In the genomic region with DNA sequence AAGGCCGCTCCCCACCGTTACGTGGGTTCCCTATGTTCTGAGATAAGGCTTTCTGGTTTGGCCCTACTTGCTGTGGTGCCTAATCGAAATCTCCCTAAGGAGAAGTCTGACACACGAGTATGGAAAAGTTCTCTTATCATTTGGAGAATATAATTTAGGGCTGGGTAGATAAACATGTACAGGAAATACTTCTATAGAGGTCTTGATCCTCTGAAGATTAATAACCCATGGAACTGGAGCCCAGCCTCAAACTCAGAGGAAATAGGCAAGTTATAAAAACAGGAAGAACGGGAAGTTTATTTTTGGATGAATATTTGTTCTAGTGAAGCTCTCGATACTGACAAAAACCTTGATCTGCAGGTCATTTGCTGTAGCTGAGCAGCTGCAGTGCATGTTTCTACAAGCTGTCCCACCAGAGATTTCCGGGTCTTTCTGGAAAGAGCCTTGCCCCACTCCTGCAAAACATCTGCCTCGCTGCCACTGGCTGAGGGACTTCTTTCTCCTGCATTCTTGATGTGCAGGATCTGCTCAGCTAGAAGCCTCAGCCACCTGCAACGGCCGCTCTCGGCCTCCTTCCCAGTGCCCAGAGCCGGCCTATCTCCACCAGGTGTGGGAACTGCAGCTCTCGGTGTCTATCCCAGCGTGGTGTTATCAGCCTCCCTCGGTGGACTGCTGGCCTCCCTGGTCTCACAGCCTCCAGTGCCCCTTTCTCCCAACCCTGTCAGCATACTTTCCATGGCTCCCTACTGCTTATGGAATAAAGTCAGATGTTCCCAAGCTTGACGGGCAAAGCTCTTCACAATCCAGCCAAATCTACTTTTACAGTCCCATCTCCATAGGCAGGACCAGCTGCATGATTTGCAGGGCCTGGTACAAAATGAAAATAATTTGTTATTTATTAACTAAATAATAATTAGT, we compare ENCODE assay signal across 1 cellular context.
TF ChIP-seq lines count a peak whose summit lies in the region.

No MANE protein-coding gene starts in this region.

TF ChIP-seq in HCT116, 20 proteins besides CTCF, POLR2A, EP300 and RAD21 (continued from another document):
- TF ChIP-seq, protein P1, sequence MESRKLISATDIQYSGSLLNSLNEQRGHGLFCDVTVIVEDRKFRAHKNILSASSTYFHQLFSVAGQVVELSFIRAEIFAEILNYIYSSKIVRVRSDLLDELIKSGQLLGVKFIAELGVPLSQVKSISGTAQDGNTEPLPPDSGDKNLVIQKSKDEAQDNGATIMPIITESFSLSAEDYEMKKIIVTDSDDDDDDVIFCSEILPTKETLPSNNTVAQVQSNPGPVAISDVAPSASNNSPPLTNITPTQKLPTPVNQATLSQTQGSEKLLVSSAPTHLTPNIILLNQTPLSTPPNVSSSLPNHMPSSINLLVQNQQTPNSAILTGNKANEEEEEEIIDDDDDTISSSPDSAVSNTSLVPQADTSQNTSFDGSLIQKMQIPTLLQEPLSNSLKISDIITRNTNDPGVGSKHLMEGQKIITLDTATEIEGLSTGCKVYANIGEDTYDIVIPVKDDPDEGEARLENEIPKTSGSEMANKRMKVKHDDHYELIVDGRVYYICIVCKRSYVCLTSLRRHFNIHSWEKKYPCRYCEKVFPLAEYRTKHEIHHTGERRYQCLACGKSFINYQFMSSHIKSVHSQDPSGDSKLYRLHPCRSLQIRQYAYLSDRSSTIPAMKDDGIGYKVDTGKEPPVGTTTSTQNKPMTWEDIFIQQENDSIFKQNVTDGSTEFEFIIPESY (IDR thresholded peaks at IDR 0.05; ENCODE audit: extremely low read depth, insufficient replicate concordance, low read length), result no peak
- TF ChIP-seq POLR2AphosphoS5 (IDR thresholded peaks at IDR 0.05; ENCODE audit: low read depth, low read length) (no peak), EGR1 (IDR thresholded peaks at IDR 0.05; ENCODE audit: low read depth) (no peak)
